ENCODE assay signal across 8 cellular contexts in the genomic region with DNA sequence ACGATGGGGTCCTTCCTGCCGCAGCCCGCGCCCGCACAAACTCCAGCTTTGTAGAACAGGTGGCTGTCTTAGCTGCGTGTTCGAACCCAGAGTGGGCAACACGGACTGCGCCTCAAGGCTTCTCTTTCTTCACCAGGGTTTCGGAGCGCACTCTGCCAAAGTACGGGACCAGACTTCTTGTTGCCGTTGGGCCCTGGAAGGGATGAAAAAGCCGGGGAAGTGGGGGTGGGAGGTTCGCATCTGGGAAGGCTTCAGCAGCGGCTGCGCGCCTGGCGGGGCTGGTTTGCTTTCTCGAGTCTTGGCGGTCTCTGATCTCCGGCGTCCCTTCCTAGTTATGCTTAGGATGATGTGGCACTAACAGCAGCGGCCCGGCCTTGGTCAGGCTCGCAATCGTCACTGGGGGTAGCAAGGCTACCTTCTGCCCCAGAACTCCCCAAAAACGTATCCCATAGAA. TPM values are rescaled to one million over a fixed set of nuclear protein-coding genes. Genes with fewer than 3 reads are reported as not detected.
A peak's percentile ranks its signal among the peaks of the same experiment; 100 is the strongest.
DNase-seq lines count a peak whose midpoint lies in the region; ATAC-seq, FAIRE-seq and TF ChIP-seq lines count a peak whose summit lies in the region.

No MANE protein-coding gene starts in this region.

- peak overlapping the region; percentile 83 to 93 for H3K27ac ChIP-seq in thoracic aorta

- intact Hi-C loops in left colon (cut with DNase I, micrococcal nuclease): no loop called here

- peak overlapping the region; percentile 24 to 94 (median 90) for H3K27ac Mint-ChIP-seq in brain

- H3K9me3 Mint-ChIP-seq in brain: peaks cover 0 to 7% (median 0%) of the 10 kb centered on the region in 5 experiments

- H3K27me3 ChIP-seq in thoracic aorta (replicated peaks; ENCODE audit: insufficient read depth): no peaks in the 10 kb centered on the region

- H3K9me3 ChIP-seq in thoracic aorta: no peaks in the 10 kb centered on the region

- peak; percentile 24 for ATAC-seq in HG02642 (IDR thresholded peaks at IDR 0.05; ENCODE audit: poor library complexity, unreplicated experiment)
- ATAC-seq in left colon: peak; percentile 31
- peak; percentile 15 for ATAC-seq in thoracic aorta (ENCODE audit: insufficient number of reproducible peaks, low FRiP score, low read depth)

- H3K4me3 Mint-ChIP-seq in brain: peak overlapping the region; percentile 92 to 98 (median 93)

- peaks cover 6% of the 10 kb centered on the region for H3K36me3 Mint-ChIP-seq in brain

- H3K27me3 Mint-ChIP-seq in brain: peaks cover 59% of the 10 kb centered on the region

- no peak for FAIRE-seq in GM19239 (lab: Jason Lieb, UNC)

- H3K4me1 ChIP-seq in thoracic aorta (ENCODE audit: control insufficient read depth in 1 of 2, low read depth in 2 of 2): peaks cover 7 to 24% of the 10 kb centered on the region in 2 donors

- H3K4me1 Mint-ChIP-seq in brain: peaks cover 46% of the 10 kb centered on the region

- peak; percentile 58 for DNase-seq in COLO668 (lab: John Stamatoyannopoulos, UW; ENCODE audit: unreplicated experiment)
- peak; percentile 36 to 54 for DNase-seq in left colon
- no peak for DNase-seq in thoracic aorta (ENCODE audit: low spot score)
- DNase-seq in GM19239 (ENCODE audit: insufficient read length, low spot score): no peak
- no peak for DNase-seq in activated effector memory CD4-positive, alpha-beta T cell treated with Interleukin-2 at 50 U/mL for 16 hours
- DNase-seq in activated CD4-positive, alpha-beta T cell treated with anti-CD3 and anti-CD28 coated beads for 4 hours: no peak

- peak overlapping the region; percentile 85 for H3K4me3 ChIP-seq in thoracic aorta

- H3K36me3 ChIP-seq in thoracic aorta: no peaks in the 10 kb centered on the region

- TF ChIP-seq CTCF in brain (conservative IDR thresholded peaks at IDR 0.05): no peak
- no peak for TF ChIP-seq CTCF in thoracic aorta (IDR thresholded peaks at IDR 0.05)

RNA-seq across cellular contexts. Expression of a gene that starts 0.7 kb away (rescaled TPM):
- polyA plus RNA-seq in brain (ENCODE audit: insufficient read depth, low read depth, low replicate concordance): 11.2 TPM
- total RNA-seq in left colon: 100 to 1,000 TPM; 266 to 282 TPM
- 100 to 1,000 TPM; 127 to 263 TPM for total RNA-seq in thoracic aorta

Comparison
In these comparisons a context has a peak if more than half of its experiments do, and no peak if none do; other contexts are left out.
1. DNase-seq: peak in COLO668 (single experiment) and left colon (2 of 2); none in thoracic aorta (single experiment), GM19239 (single experiment), activated effector memory CD4-positive, alpha-beta T cell treated with Interleukin-2 at 50 U/mL for 16 hours (single experiment) and activated CD4-positive, alpha-beta T cell treated with anti-CD3 and anti-CD28 coated beads for 4 hours (0 of 2).
2. Peak in every context shown above with its lines, with median percentiles within 50 percentile points of each other: ATAC-seq.